In genomic region chr15:95687056-95687455, GRCh38 we compare ENCODE assay signal across 24 cellular contexts.
"Had no signal": no experiment of that assay in that cellular context is flagged by ENCODE, and none has a peak within 500 bp of the region (broad histone marks: within the 10 kb centered on the region; RNA-seq: fewer than 3 reads in every experiment).

No MANE protein-coding gene starts in this region.

- ATAC-seq: Panc1, PC-3, Right ventricle myocardium inferior, SK-N-SH treated with all-trans-retinoic acid at 6 μM for 48 hours had no signal

- H3K9me3 ChIP-seq: SJCRH30 had no signal

- H3K4me1 ChIP-seq: SJCRH30 had no signal

- H3K36me3 ChIP-seq: SJCRH30 had no signal

- H3K27me3 ChIP-seq: SJCRH30 had no signal

- H3K27ac ChIP-seq: HL-60, RWPE1, SJCRH30 had no signal

- DNase-seq: KBM-7, MV-4-11, NCI-H1048, NCI-H1105, NCI-H1417 treated with DMSO at 0.1 percent for 48 hours, NCI-H146, NCI-H1694 treated with DMSO at 0.1 percent for 48 hours, NCI-H1930, NCI-H2081, NCI-H2107, NCI-H2227 treated with DMSO at 0.1 percent for 48 hours, NCI-H446, NCI-H510A, NCI-H524 treated with DMSO at 0.1 percent for 48 hours, NCI-H69, NCI-H774, PC-3, SHP77 treated with DMSO at 0.1 percent for 48 hours, SJCRH30 had no signal

- H3K4me3 ChIP-seq: SJCRH30 had no signal
